17 cellular contexts compared by ENCODE assay signal in genomic region chr2:141942006-141942789, GRCh38.
DNase-seq lines count a peak whose midpoint lies in the region; ATAC-seq, FAIRE-seq and TF ChIP-seq lines count a peak whose summit lies in the region.
"Had no signal": no experiment of that assay in that cellular context is flagged by ENCODE, and none has a peak within 500 bp of the region (broad histone marks: within the 10 kb centered on the region; RNA-seq: fewer than 3 reads in every experiment).

No MANE protein-coding gene starts in this region.

- H3K4me1 ChIP-seq in cardiac muscle cell (ENCODE audit: low read depth) (no peaks in the 10 kb centered on the region), right atrium auricular region (no peaks in the 10 kb centered on the region)
- H3K4me1 ChIP-seq: gastroesophageal sphincter, uterus had no signal

- peaks cover 3% of the 10 kb centered on the region for H3K9me3 Mint-ChIP-seq in activated CD4-positive, alpha-beta memory T cell treated with anti-CD3 and anti-CD28 coated beads, Interleukin-2, amount 10 ng/mL, durations not matched to agents 7 days and 5 days
- peaks cover 15 to 19% of the 10 kb centered on the region in 2 donors for H3K9me3 Mint-ChIP-seq in stimulated activated naive CD8-positive, alpha-beta T cell treated with anti-CD3 and anti-CD28 coated beads, Interleukin-15, amount 100 ng/mL, for 72 hours

- POLR2A ChIA-PET in activated CD4-positive, alpha-beta memory T cell treated with anti-CD3 and anti-CD28 coated beads, Interleukin-2, amount 10 ng/mL, durations not matched to agents 7 days and 5 days (lab: Charles Lee): no interaction called here

- TF ChIP-seq CTCF in cardiac muscle cell (IDR thresholded peaks at IDR 0.05; ENCODE audit: low read depth, low read length): peak; percentile 9
- peak in 1 of 2 donors; percentile 12 for TF ChIP-seq CTCF in right atrium auricular region (IDR thresholded peaks at IDR 0.05)
- TF ChIP-seq CTCF in VCaP (conservative IDR thresholded peaks at IDR 0.05): peak; percentile 71

- H3K36me3 Mint-ChIP-seq in activated CD4-positive, alpha-beta memory T cell treated with anti-CD3 and anti-CD28 coated beads, Interleukin-2, amount 10 ng/mL, durations not matched to agents 7 days and 5 days (ENCODE audit: low read depth): no peaks in the 10 kb centered on the region

- no peaks in the 10 kb centered on the region for H3K36me3 ChIP-seq in cardiac muscle cell
- no peaks in the 10 kb centered on the region for H3K36me3 ChIP-seq in right atrium auricular region
- H3K36me3 ChIP-seq: gastroesophageal sphincter, neutrophil, uterus had no signal

- no peak for DNase-seq in cardiac muscle cell (ENCODE audit: low read depth in 1 of 2, low spot score in 1 of 2)
- no peak for DNase-seq in right atrium auricular region (ENCODE audit: low spot score)
- no peak for DNase-seq in frontal cortex (ENCODE audit: low spot score in 2 of 2)
- no peak for DNase-seq in activated CD4-positive, alpha-beta memory T cell treated with anti-CD3 and anti-CD28 coated beads, Interleukin-2, amount 10 ng/mL, durations not matched to agents 7 days and 5 days
- no peak for DNase-seq in RCC 7860 (ENCODE audit: low spot score)
- no peak for DNase-seq in stimulated activated naive CD8-positive, alpha-beta T cell treated with anti-CD3 and anti-CD28 coated beads, Interleukin-15, amount 100 ng/mL, for 72 hours
- DNase-seq in EL: no peak
- DNase-seq: activated naive CD4-positive, alpha-beta T cell treated with anti-CD3 and anti-CD28 coated beads, Interleukin-2, amount 50 U/mL, for 16 hours; DMS79 treated with DMSO at 0.1 percent for 48 hours; left cardiac atrium; stimulated activated CD4-positive, alpha-beta T cell treated with anti-CD3 and anti-CD28 coated beads, Interleukin-12 subunit alpha, Interleukin-12 subunit beta, amount 100 ng/mL, for 4 hours; T1000; uterus had no signal

- H3K27me3 ChIP-seq in cardiac muscle cell: no peaks in the 10 kb centered on the region
- no peaks in the 10 kb centered on the region for H3K27me3 ChIP-seq in right atrium auricular region
- H3K27me3 ChIP-seq: gastroesophageal sphincter, neutrophil, uterus had no signal

- CTCF ChIA-PET in activated CD4-positive, alpha-beta memory T cell treated with anti-CD3 and anti-CD28 coated beads, Interleukin-2, amount 10 ng/mL, durations not matched to agents 7 days and 5 days (lab: Charles Lee): no interaction called here

- no peak overlapping the region for H3K4me3 Mint-ChIP-seq in activated CD4-positive, alpha-beta memory T cell treated with anti-CD3 and anti-CD28 coated beads, Interleukin-2, amount 10 ng/mL, durations not matched to agents 7 days and 5 days
- H3K4me3 Mint-ChIP-seq in stimulated activated naive CD8-positive, alpha-beta T cell treated with anti-CD3 and anti-CD28 coated beads, Interleukin-15, amount 100 ng/mL, for 72 hours: no peak overlapping the region

- H3K27ac ChIP-seq in cardiac muscle cell: no peak overlapping the region
- H3K27ac ChIP-seq in right atrium auricular region: no peak overlapping the region
- H3K27ac ChIP-seq in VCaP: no peak overlapping the region
- H3K27ac ChIP-seq: gastroesophageal sphincter, neutrophil, uterus had no signal

- H3K4me3 ChIP-seq in cardiac muscle cell (no peak overlapping the region), right atrium auricular region (no peak overlapping the region)
- H3K4me3 ChIP-seq: gastroesophageal sphincter, uterus had no signal

- H3K4me1 Mint-ChIP-seq in activated CD4-positive, alpha-beta memory T cell treated with anti-CD3 and anti-CD28 coated beads, Interleukin-2, amount 10 ng/mL, durations not matched to agents 7 days and 5 days: no peaks in the 10 kb centered on the region
- H3K4me1 Mint-ChIP-seq in stimulated activated naive CD8-positive, alpha-beta T cell treated with anti-CD3 and anti-CD28 coated beads, Interleukin-15, amount 100 ng/mL, for 72 hours: no peaks in the 10 kb centered on the region

- no peak for ATAC-seq in stimulated activated naive CD8-positive, alpha-beta T cell treated with anti-CD3 and anti-CD28 coated beads, Interleukin-15, amount 100 ng/mL, for 72 hours
- ATAC-seq: left cardiac atrium had no signal

- H3K9me3 ChIP-seq in cardiac muscle cell (ENCODE audit: low read depth) (no peaks in the 10 kb centered on the region), right atrium auricular region (peaks cover 0 to 8% of the 10 kb centered on the region in 2 donors)
- H3K9me3 ChIP-seq: neutrophil, uterus had no signal

- peak; percentile 3 for FAIRE-seq in frontal cortex (lab: Jason Lieb, UNC)
- FAIRE-seq in RCC 7860 (lab: Jason Lieb, UNC): no peak
- FAIRE-seq: colon had no signal

- no peak overlapping the region for H3K27ac Mint-ChIP-seq in activated CD4-positive, alpha-beta memory T cell treated with anti-CD3 and anti-CD28 coated beads, Interleukin-2, amount 10 ng/mL, durations not matched to agents 7 days and 5 days
- H3K27ac Mint-ChIP-seq in stimulated activated naive CD8-positive, alpha-beta T cell treated with anti-CD3 and anti-CD28 coated beads, Interleukin-15, amount 100 ng/mL, for 72 hours: no peak overlapping the region

- H3K27me3 Mint-ChIP-seq in activated CD4-positive, alpha-beta memory T cell treated with anti-CD3 and anti-CD28 coated beads, Interleukin-2, amount 10 ng/mL, durations not matched to agents 7 days and 5 days: no peaks in the 10 kb centered on the region
- H3K27me3 Mint-ChIP-seq in stimulated activated naive CD8-positive, alpha-beta T cell treated with anti-CD3 and anti-CD28 coated beads, Interleukin-15, amount 100 ng/mL, for 72 hours: no peaks in the 10 kb centered on the region
